1 cellular context compared by ENCODE assay signal in the genomic region with DNA sequence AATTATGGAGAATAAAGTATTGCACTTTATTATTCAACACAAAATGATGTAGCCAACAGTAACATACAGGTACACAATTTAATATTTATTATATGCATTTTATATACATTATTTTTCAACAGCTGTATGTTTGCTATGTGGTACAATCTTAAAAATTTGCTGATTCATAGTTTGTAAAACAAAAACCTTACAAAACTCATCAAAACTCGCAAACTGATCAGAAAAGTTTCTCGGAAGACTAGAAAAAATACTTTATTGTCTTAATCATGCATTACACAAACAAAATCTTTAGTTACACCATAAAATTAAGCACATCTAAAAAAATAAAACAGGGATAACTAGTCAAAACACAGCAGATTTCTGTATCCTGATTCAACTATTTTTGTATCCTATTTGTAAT.
TF ChIP-seq lines count a peak whose summit lies in the region.

No MANE protein-coding gene starts in this region.

TF ChIP-seq in HepG2, 621 proteins besides CTCF, POLR2A, EP300 and RAD21 (continued from another document):
- peak; percentile 66 to 76; a peak in 3 of 4 replicates for TF ChIP-seq MAFK (conservative IDR thresholded peaks at IDR 0.05 in 1 of 2, IDR thresholded peaks at IDR 0.05 in 1 of 2; ENCODE audit: low read length in 2 of 2)
- TF ChIP-seq MAFF (IDR thresholded peaks at IDR 0.05; ENCODE audit: low read depth, low read length): peak; percentile 69
TF ChIP-seq in HepG2: peak in this region for 3.
